1 cellular context compared by ENCODE assay signal in genomic region chrX:2781698-2782097, GRCh38.
TF ChIP-seq lines count a peak whose summit lies in the region.

No MANE protein-coding gene starts in this region.

TF ChIP-seq in HepG2, 621 proteins besides CTCF, POLR2A, EP300 and RAD21 (continued from another document):
- TF ChIP-seq, protein P1, sequence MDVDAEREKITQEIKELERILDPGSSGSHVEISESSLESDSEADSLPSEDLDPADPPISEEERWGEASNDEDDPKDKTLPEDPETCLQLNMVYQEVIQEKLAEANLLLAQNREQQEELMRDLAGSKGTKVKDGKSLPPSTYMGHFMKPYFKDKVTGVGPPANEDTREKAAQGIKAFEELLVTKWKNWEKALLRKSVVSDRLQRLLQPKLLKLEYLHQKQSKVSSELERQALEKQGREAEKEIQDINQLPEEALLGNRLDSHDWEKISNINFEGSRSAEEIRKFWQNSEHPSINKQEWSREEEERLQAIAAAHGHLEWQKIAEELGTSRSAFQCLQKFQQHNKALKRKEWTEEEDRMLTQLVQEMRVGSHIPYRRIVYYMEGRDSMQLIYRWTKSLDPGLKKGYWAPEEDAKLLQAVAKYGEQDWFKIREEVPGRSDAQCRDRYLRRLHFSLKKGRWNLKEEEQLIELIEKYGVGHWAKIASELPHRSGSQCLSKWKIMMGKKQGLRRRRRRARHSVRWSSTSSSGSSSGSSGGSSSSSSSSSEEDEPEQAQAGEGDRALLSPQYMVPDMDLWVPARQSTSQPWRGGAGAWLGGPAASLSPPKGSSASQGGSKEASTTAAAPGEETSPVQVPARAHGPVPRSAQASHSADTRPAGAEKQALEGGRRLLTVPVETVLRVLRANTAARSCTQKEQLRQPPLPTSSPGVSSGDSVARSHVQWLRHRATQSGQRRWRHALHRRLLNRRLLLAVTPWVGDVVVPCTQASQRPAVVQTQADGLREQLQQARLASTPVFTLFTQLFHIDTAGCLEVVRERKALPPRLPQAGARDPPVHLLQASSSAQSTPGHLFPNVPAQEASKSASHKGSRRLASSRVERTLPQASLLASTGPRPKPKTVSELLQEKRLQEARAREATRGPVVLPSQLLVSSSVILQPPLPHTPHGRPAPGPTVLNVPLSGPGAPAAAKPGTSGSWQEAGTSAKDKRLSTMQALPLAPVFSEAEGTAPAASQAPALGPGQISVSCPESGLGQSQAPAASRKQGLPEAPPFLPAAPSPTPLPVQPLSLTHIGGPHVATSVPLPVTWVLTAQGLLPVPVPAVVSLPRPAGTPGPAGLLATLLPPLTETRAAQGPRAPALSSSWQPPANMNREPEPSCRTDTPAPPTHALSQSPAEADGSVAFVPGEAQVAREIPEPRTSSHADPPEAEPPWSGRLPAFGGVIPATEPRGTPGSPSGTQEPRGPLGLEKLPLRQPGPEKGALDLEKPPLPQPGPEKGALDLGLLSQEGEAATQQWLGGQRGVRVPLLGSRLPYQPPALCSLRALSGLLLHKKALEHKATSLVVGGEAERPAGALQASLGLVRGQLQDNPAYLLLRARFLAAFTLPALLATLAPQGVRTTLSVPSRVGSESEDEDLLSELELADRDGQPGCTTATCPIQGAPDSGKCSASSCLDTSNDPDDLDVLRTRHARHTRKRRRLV (CRISPR knock-in tag; IDR thresholded peaks at IDR 0.05): no peak
- TF ChIP-seq ZNF652 (CRISPR knock-in tag; IDR thresholded peaks at IDR 0.05; ENCODE audit: borderline replicate concordance, low read depth) (no peak), HNF4A (CRISPR knock-in tag; IDR thresholded peaks at IDR 0.05) (no peak), JARID2 (CRISPR knock-in tag; IDR thresholded peaks at IDR 0.05; ENCODE audit: insufficient replicate concordance) (no peak)
